Comparison of ENCODE assay signal across 22 cellular contexts in genomic region chr13:22789916-22790315, GRCh38.
DNase-seq lines count a peak whose midpoint lies in the region; TF ChIP-seq lines count a peak whose summit lies in the region.
"Had no signal": no experiment of that assay in that cellular context is flagged by ENCODE, and none has a peak within 500 bp of the region (broad histone marks: within the 10 kb centered on the region; RNA-seq: fewer than 3 reads in every experiment).

No MANE protein-coding gene starts in this region.

- DNase-seq in DMS53 (lab: John Stamatoyannopoulos, UW), result peak; percentile 30
- DNase-seq in DMS53 treated with DMSO at 0.1 percent for 48 hours (lab: John Stamatoyannopoulos, UW; ENCODE audit: unreplicated experiment), result no peak
- peak; percentile 78 for DNase-seq in SW480 (ENCODE audit: low spot score)
- peak; percentile 61 for DNase-seq in mesendoderm
- peak; percentile 10 to 22 for DNase-seq in thyroid gland
- DNase-seq in anterior cingulate cortex (lab: John Stamatoyannopoulos, UW), result no peak
- no peak for DNase-seq in NCI-H524 treated with DMSO at 0.1 percent for 48 hours (lab: John Stamatoyannopoulos, UW)
- no peak for DNase-seq in SIG-M5 (lab: John Stamatoyannopoulos, UW)
- DNase-seq: CD8-positive, alpha-beta T cell; GDM1; NCI-H1048; NCI-H1417 treated with DMSO at 0.1 percent for 48 hours; NCI-H187; NCI-H2081 treated with DMSO at 0.1 percent for 48 hours; NCI-H446; NCI-H526; PC-9 had no signal

- H3K79me2 ChIP-seq in mesendoderm (ENCODE audit: control insufficient read depth, insufficient read depth, low read length), result no peaks in the 10 kb centered on the region

- H3K9me3 ChIP-seq in thyroid gland, result no peaks in the 10 kb centered on the region
- H3K9me3 ChIP-seq: SJSA1 had no signal

- no peaks in the 10 kb centered on the region for H3K79me1 ChIP-seq in mesendoderm (ENCODE audit: low read length)

- no peak overlapping the region for H3K27ac ChIP-seq in mesendoderm (ENCODE audit: low read depth, low read length)
- H3K27ac ChIP-seq in thyroid gland, result no peak overlapping the region
- H3K27ac ChIP-seq: 22Rv1, C4-2B, HL-60, PC-9, SJSA1 had no signal

- H2BK120ac ChIP-seq in mesendoderm (ENCODE audit: low read depth, low read length), result no peak overlapping the region

- H3K4ac ChIP-seq in mesendoderm (ENCODE audit: low read depth, low read length), result no peak overlapping the region

- intact Hi-C loops in thyroid gland (cut with DNase I), result no loop called here

- H4K8ac ChIP-seq in mesendoderm (ENCODE audit: low read depth, low read length), result no peak overlapping the region

- no peaks in the 10 kb centered on the region for H3K27me3 ChIP-seq in mesendoderm (ENCODE audit: insufficient read depth, low read length, poor library complexity)
- H3K27me3 ChIP-seq in thyroid gland, result no peaks in the 10 kb centered on the region
- H3K27me3 ChIP-seq: SJSA1 had no signal

- H3K4me1 ChIP-seq in mesendoderm (ENCODE audit: control insufficient read depth, low read depth, low read length) (peaks cover 2% of the 10 kb centered on the region), thyroid gland (peaks cover 5 to 10% of the 10 kb centered on the region in 2 donors)
- H3K4me1 ChIP-seq: SJSA1 had no signal

- H2BK15ac ChIP-seq in mesendoderm (replicated peaks; ENCODE audit: low read depth), result peak overlapping the region; percentile 36

- H3K18ac ChIP-seq in mesendoderm (ENCODE audit: low read length), result no peak overlapping the region

- no peak overlapping the region for H2BK5ac ChIP-seq in mesendoderm (ENCODE audit: low read length)

- H3K23ac ChIP-seq in mesendoderm (ENCODE audit: low read length), result no peak overlapping the region

- H3K36me3 ChIP-seq in mesendoderm (ENCODE audit: control insufficient read depth, insufficient read depth, low read length) (no peaks in the 10 kb centered on the region), thyroid gland (no peaks in the 10 kb centered on the region)
- H3K36me3 ChIP-seq: SJSA1 had no signal

- H4K5ac ChIP-seq in mesendoderm (ENCODE audit: low read length), result no peak overlapping the region

- H2AK5ac ChIP-seq in mesendoderm (ENCODE audit: low read length), result no peak overlapping the region

- no peak for TF ChIP-seq CTCF in thyroid gland (IDR thresholded peaks at IDR 0.05)

- no CpG with 5 or more reads among the region's 3 CpGs for WGBS in mesendoderm (ENCODE audit: extremely low coverage, insufficient coverage, low lambda C conversion rate)
- 31 to 40% methylated on average over 3 of the region's 3 CpGs for WGBS in thyroid gland, 2 donors

- no peak overlapping the region for H3K4me2 ChIP-seq in mesendoderm (ENCODE audit: low read length)
- H3K4me2 ChIP-seq: PC-9 had no signal

- H3K9ac ChIP-seq in mesendoderm (ENCODE audit: low read length), result no peak overlapping the region

- no peak for TF ChIP-seq POLR2A in thyroid gland (IDR thresholded peaks at IDR 0.05)

- no peak overlapping the region for H3K56ac ChIP-seq in mesendoderm (ENCODE audit: low read length)

- H3K4me3 ChIP-seq in mesendoderm (ENCODE audit: low read length) (no peak overlapping the region), thyroid gland (replicated peaks in 1 of 3) (no peak overlapping the region)
- H3K4me3 ChIP-seq: GM12878, PC-9, SJSA1 had no signal

Comparison
In these comparisons a context has a peak if more than half of its experiments do, and no peak if none do; other contexts are left out.
1. DNase-seq: peak in DMS53 (single experiment), SW480 (single experiment), mesendoderm (single experiment) and thyroid gland (2 of 2); none in DMS53 treated with DMSO at 0.1 percent for 48 hours (single experiment), anterior cingulate cortex (0 of 58), NCI-H524 treated with DMSO at 0.1 percent for 48 hours (single experiment) and SIG-M5 (single experiment).